Comparison of ENCODE assay signal across 12 cellular contexts in genomic region chr18:35619468-35619867, GRCh38. TPM values are rescaled to one million over a fixed set of nuclear protein-coding genes. Genes with fewer than 3 reads are reported as not detected.
DNase-seq lines count a peak whose midpoint lies in the region; ATAC-seq and TF ChIP-seq lines count a peak whose summit lies in the region.
"Had no signal": no experiment of that assay in that cellular context is flagged by ENCODE, and none has a peak within 500 bp of the region (broad histone marks: within the 10 kb centered on the region; RNA-seq: fewer than 3 reads in every experiment).

No MANE protein-coding gene starts in this region.

- no peaks in the 10 kb centered on the region for H3K27me3 ChIP-seq in Panc1 (ENCODE audit: control insufficient read depth, insufficient read depth, low read length)
- H3K27me3 ChIP-seq: colonic mucosa had no signal

- in situ Hi-C loops in Panc1 (cut with HindIII; ENCODE audit: low pct_unique_long_range_greater_than_20kb, low sequenced_read_pairs) (no loop called here), KBM-7 (cut with MboI; ENCODE audit: low pct_unique_long_range_greater_than_20kb, low sequenced_read_pairs) (no loop called here)

- DNase-seq in AG08395 (ENCODE audit: low spot score): peak; percentile 45
- DNase-seq in Panc1 (ENCODE audit: low read depth, low spot score): no peak
- peak; percentile 93 for DNase-seq in globus pallidus (ENCODE audit: low spot score)
- peak in 43 of 56 donors; percentile 3 to 85 (median 46) for DNase-seq in nucleus accumbens (lab: John Stamatoyannopoulos, UW)
- no peak for DNase-seq in KBM-7
- DNase-seq in ureter (ENCODE audit: low spot score): no peak
- DNase-seq in CD1c-positive myeloid dendritic cell (ENCODE audit: extremely low spot score): no peak
- no peak for DNase-seq in foreskin melanocyte
- DNase-seq: activated CD4-positive, alpha-beta memory T cell treated with anti-CD3 and anti-CD28 coated beads, Interleukin-2, amount 10 ng/mL, durations not matched to agents 7 days and 5 days; colonic mucosa; kidney; T-helper 17 cell had no signal

- no peak for TF ChIP-seq CTCF in Panc1 (IDR thresholded peaks at IDR 0.05)

- H3K9me3 ChIP-seq in Panc1 (ENCODE audit: control insufficient read depth, insufficient read depth, low read depth, low read length): peaks cover 15% of the 10 kb centered on the region; the same call in 1 of the 2 replicates
- H3K9me3 ChIP-seq: colonic mucosa had no signal

- no peak overlapping the region for H3K4me3 ChIP-seq in Panc1 (ENCODE audit: low read depth in 2 of 2, low read length in 2 of 2)
- H3K4me3 ChIP-seq: colonic mucosa had no signal

- BruUV-seq in Panc1 (replicated peaks; lab: Mats Ljungman, UMichigan): no TSS peak

- no peaks in the 10 kb centered on the region for H3K36me3 ChIP-seq in Panc1 (ENCODE audit: control insufficient read depth, insufficient read depth, low read length)
- H3K36me3 ChIP-seq: colonic mucosa had no signal

- peak overlapping the region; percentile 90 for H3K27ac ChIP-seq in Panc1 (ENCODE audit: low read length)
- H3K27ac ChIP-seq: colonic mucosa had no signal

- ATAC-seq in Panc1: no peak
- ATAC-seq: T-helper 17 cell had no signal

- H3K4me1 ChIP-seq in Panc1 (ENCODE audit: control insufficient read depth, insufficient read depth, low read length): peaks cover 48% of the 10 kb centered on the region

- intact Hi-C loops in Panc1 (cut with micrococcal nuclease; ENCODE audit: unreplicated experiment): no loop called here

- POLR2A ChIA-PET in Panc1 (lab: Charles Lee): no interaction called here

- CTCF ChIA-PET in Panc1 (lab: Charles Lee): no interaction called here

RNA-seq across cellular contexts. Expression of gene GALNT1, which starts 37.9 kb away (rescaled TPM):
- 147 TPM for total RNA-seq in Panc1 (2021; ENCODE audit: unreplicated experiment)
- polyA plus RNA-seq in Panc1 (2012; ENCODE audit: insufficient read length): 63.0 TPM
- 115 TPM for total RNA-seq in ureter

Comparison
In these comparisons a context has a peak if more than half of its experiments do, and no peak if none do; other contexts are left out.
1. DNase-seq: peak in AG08395 (single experiment), globus pallidus (single experiment) and nucleus accumbens (43 of 56); none in Panc1 (single experiment), KBM-7 (single experiment), ureter (single experiment), CD1c-positive myeloid dendritic cell (single experiment) and foreskin melanocyte (single experiment).